Comparison of ENCODE assay signal across 8 cellular contexts in genomic region chr1:212284332-212284743, GRCh38. TPM values are rescaled to one million over a fixed set of nuclear protein-coding genes. Genes with fewer than 3 reads are reported as not detected.
DNase-seq lines count a peak whose midpoint lies in the region; ATAC-seq, FAIRE-seq and TF ChIP-seq lines count a peak whose summit lies in the region.

No MANE protein-coding gene starts in this region.

- H3K36me3 ChIP-seq in heart right ventricle (no peaks in the 10 kb centered on the region), breast epithelium (no peaks in the 10 kb centered on the region), mesodermal cell (ENCODE audit: control insufficient read depth, insufficient read depth, low read length) (no peaks in the 10 kb centered on the region), vagina (no peaks in the 10 kb centered on the region)

- H3K4me1 ChIP-seq in heart right ventricle (peaks cover 0 to 39% (median 25%) of the 10 kb centered on the region in 9 donors), breast epithelium (peaks cover 3 to 6% of the 10 kb centered on the region in 2 donors), mesodermal cell (ENCODE audit: control insufficient read depth, insufficient read depth, low read length, poor library complexity, severe bottlenecking) (peaks cover 7% of the 10 kb centered on the region), vagina (peaks cover 23% of the 10 kb centered on the region)

- intact Hi-C loops in heart right ventricle (cut with DNase I) = loop anchor here in 7 of 10 donors (2.0 to 10.0 kb wide), 8 partner anchors 42 to 170 kb away; no protein-coding TSS in a partner anchor
- intact Hi-C loops in left ventricle myocardium superior (cut with micrococcal nuclease) = loop anchor here (10.0 kb wide), 1 partner anchor 50 kb away; no protein-coding TSS in a partner anchor
- intact Hi-C loops in breast epithelium (cut with DNase I; ENCODE audit: low total_unique reads) = no loop called here
- intact Hi-C loops in vagina (cut with DNase I) = loop anchor here (10.0 kb wide), 1 partner anchor 210 kb away; no protein-coding TSS in a partner anchor

- H3K4me3 ChIP-seq in heart right ventricle = peak overlapping the region; percentile 54 to 95 (median 91)
- H3K4me3 ChIP-seq in breast epithelium = peak overlapping the region; percentile 74 to 97 (median 94)
- H3K4me3 ChIP-seq in mesodermal cell (ENCODE audit: extremely low read depth, insufficient read depth, low read length, poor library complexity, severe bottlenecking) = peak overlapping the region; percentile 81
- H3K4me3 ChIP-seq in vagina = peak overlapping the region; percentile 73 to 80

- TF ChIP-seq POLR2A in breast epithelium (IDR thresholded peaks at IDR 0.05) (no peak), vagina (IDR thresholded peaks at IDR 0.05) (no peak), GM12891 (IDR thresholded peaks at IDR 0.05; ENCODE audit: low read depth, low read length) (no peak; the same call in 1 of the 2 replicates)

- no peak for FAIRE-seq in GM12891 (lab: Jason Lieb, UNC)

- no peak for ATAC-seq in heart right ventricle
- no peak for ATAC-seq in left ventricle myocardium superior
- no peak for ATAC-seq in GM18909 (IDR thresholded peaks at IDR 0.05; ENCODE audit: poor library complexity, unreplicated experiment)

- DNase-seq in heart right ventricle (no peak), left ventricle myocardium superior (no peak), breast epithelium (ENCODE audit: low spot score in 2 of 2) (no peak), vagina (ENCODE audit: extremely low spot score in 2 of 2) (peak in 1 of 2 donors; percentile 91), HPDE6-E6E7 (ENCODE audit: extremely low spot score) (no peak), GM12891 (ENCODE audit: insufficient read length, low spot score) (no peak)

- TF ChIP-seq CTCF in heart right ventricle (IDR thresholded peaks at IDR 0.05) (no peak), breast epithelium (IDR thresholded peaks at IDR 0.05) (no peak), vagina (IDR thresholded peaks at IDR 0.05) (no peak)

- WGBS in heart right ventricle, 2 donors = 10 to 15% methylated on average over 14 of the region's 14 CpGs
- 23 to 33% methylated on average over 9 to 10 of the region's 14 CpGs for WGBS in mesodermal cell (ENCODE audit: insufficient coverage in 2 of 2), 2 experiments

- H3K27me3 ChIP-seq in heart right ventricle = no peaks in the 10 kb centered on the region
- no peaks in the 10 kb centered on the region for H3K27me3 ChIP-seq in breast epithelium
- no peaks in the 10 kb centered on the region for H3K27me3 ChIP-seq in vagina

- H3K9me3 ChIP-seq in heart right ventricle (no peaks in the 10 kb centered on the region), breast epithelium (no peaks in the 10 kb centered on the region), mesodermal cell (ENCODE audit: control insufficient read depth, low read length) (no peaks in the 10 kb centered on the region), vagina (no peaks in the 10 kb centered on the region)

- H3K27ac ChIP-seq in heart right ventricle (peak overlapping the region; percentile 63 to 99 (median 96)), breast epithelium (peak overlapping the region; percentile 96 to 99), mesodermal cell (ENCODE audit: low read depth, low read length, severe bottlenecking) (peak overlapping the region; percentile 64), vagina (peak overlapping the region; percentile 98)

TF ChIP-seq in GM12891, 5 proteins besides CTCF, POLR2A, EP300 and RAD21:
- TF ChIP-seq POLR2AphosphoS5 (IDR thresholded peaks at IDR 0.05; ENCODE audit: low read depth, low read length) (no peak), TAF1 (IDR thresholded peaks at IDR 0.05; ENCODE audit: low read depth, low read length) (no peak), SPI1 (IDR thresholded peaks at IDR 0.05; ENCODE audit: low read depth, low read length) (no peak), PAX5 (IDR thresholded peaks at IDR 0.05; ENCODE audit: insufficient read depth, low read length, severe bottlenecking) (no peak), POU2F2 (IDR thresholded peaks at IDR 0.05; ENCODE audit: low read depth, low read length) (no peak)

RNA-seq across cellular contexts. Expression of gene PPP2R5A, which starts 0.9 kb away (rescaled TPM):
- total RNA-seq in heart right ventricle = 10 to 100 TPM; 48.6 to 86.8 (median 57.3) TPM
- 10 to 100 TPM; 44.2 to 85.7 TPM for polyA plus RNA-seq in heart right ventricle
- total RNA-seq in left ventricle myocardium superior = 80.7 TPM
- 10 to 100 TPM; 48.5 to 85.5 (median 57.4) TPM for total RNA-seq in breast epithelium
- 18.5 TPM for polyA plus RNA-seq in mesodermal cell (2013, experiment 1 of 2)
- 20.0 TPM for polyA plus RNA-seq in mesodermal cell (2013, experiment 2 of 2)
- total RNA-seq in vagina = 33.9 TPM
- 20.7 TPM for polyA plus RNA-seq in GM12891 (2012; ENCODE audit: low read depth, missing spikeins)
